ENCODE assay signal across 12 cellular contexts in the genomic region with DNA sequence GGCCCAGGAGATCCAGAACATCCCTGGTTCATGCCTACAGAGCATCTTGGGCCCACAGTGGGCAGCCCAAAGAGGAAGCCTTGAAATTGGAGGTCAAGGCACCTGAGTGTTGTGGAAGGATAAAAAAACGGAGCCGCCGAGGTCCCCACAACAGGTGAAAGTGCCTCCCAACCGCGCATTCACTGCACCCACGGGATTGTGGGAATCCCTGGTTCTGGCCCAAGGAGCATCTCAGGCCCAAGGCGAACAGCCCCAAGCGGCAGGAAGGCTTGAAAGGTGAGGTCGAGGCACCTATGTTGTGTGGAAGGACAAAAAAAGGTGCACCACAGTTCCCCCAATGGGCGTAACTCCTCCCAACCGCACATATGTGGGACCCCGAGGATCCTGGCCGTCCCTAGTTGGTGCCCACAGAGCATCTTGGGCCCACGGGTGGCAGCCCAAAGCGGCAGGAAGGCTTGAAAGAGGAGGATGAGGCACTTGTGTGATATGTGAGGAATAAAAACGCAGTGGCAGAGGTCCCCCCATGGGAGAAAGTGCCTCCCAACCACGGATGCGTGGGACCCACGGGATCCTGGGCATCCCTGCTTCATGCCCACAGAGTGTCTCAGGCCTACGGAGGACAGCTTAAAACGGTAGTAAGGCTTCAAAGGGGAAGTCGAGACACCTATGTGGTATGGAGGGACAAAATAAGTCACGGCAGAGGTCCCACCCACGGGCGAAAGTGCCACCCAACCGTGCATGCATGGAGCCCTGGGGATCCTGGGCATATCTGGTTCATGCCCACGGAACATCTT.
"Had no signal": no experiment of that assay in that cellular context is flagged by ENCODE, and none has a peak within 500 bp of the region (broad histone marks: within the 10 kb centered on the region; RNA-seq: fewer than 3 reads in every experiment).

No MANE protein-coding gene starts in this region.

- H3K4me1 ChIP-seq: body of pancreas, thyroid gland, vagina had no signal

- H3K4me3 ChIP-seq: body of pancreas, thyroid gland, vagina had no signal

- DNase-seq: activated CD4-positive, alpha-beta memory T cell treated with anti-CD3 and anti-CD28 coated beads, Interleukin-2, amount 10 ng/mL, durations not matched to agents 7 days and 5 days; activated CD4-positive, alpha-beta T cell treated with anti-CD3 and anti-CD28 coated beads for 36 hours; body of pancreas; hippocampal formation; T-helper 1 cell; thyroid gland had no signal

- H3K36me3 ChIP-seq: thyroid gland, vagina had no signal

- H3K27ac Mint-ChIP-seq: activated CD4-positive, alpha-beta memory T cell treated with anti-CD3 and anti-CD28 coated beads, Interleukin-2, amount 10 ng/mL, durations not matched to agents 7 days and 5 days; activated CD4-positive, alpha-beta T cell treated with anti-CD3 and anti-CD28 coated beads for 36 hours; activated naive CD4-positive, alpha-beta T cell treated with anti-CD3 and anti-CD28 coated beads, Interleukin-2, amount 50 U/mL, for 24 hours; dendritic cell treated with granulocyte-macrophage colony-stimulating factor and Interleukin-4, amounts not matched to agents 40 ng/mL and 50 ng/mL, for 4 days; naive thymus-derived CD8-positive, alpha-beta T cell had no signal

- H3K4me3 Mint-ChIP-seq: activated CD4-positive, alpha-beta memory T cell treated with anti-CD3 and anti-CD28 coated beads, Interleukin-2, amount 10 ng/mL, durations not matched to agents 7 days and 5 days; activated CD4-positive, alpha-beta T cell treated with anti-CD3 and anti-CD28 coated beads for 36 hours; activated naive CD4-positive, alpha-beta T cell treated with anti-CD3 and anti-CD28 coated beads, Interleukin-2, amount 50 U/mL, for 24 hours; central memory CD8-positive, alpha-beta T cell; dendritic cell treated with granulocyte-macrophage colony-stimulating factor and Interleukin-4, amounts not matched to agents 40 ng/mL and 50 ng/mL, for 4 days; naive thymus-derived CD8-positive, alpha-beta T cell had no signal

- H3K4me1 Mint-ChIP-seq: activated CD4-positive, alpha-beta memory T cell treated with anti-CD3 and anti-CD28 coated beads, Interleukin-2, amount 10 ng/mL, durations not matched to agents 7 days and 5 days; activated CD4-positive, alpha-beta T cell treated with anti-CD3 and anti-CD28 coated beads for 36 hours; activated naive CD4-positive, alpha-beta T cell treated with anti-CD3 and anti-CD28 coated beads, Interleukin-2, amount 50 U/mL, for 24 hours; central memory CD8-positive, alpha-beta T cell; naive thymus-derived CD8-positive, alpha-beta T cell had no signal

- H3K9me3 ChIP-seq: thyroid gland had no signal

- H3K27ac ChIP-seq: body of pancreas, thyroid gland, vagina, VCaP had no signal

- ATAC-seq: activated CD4-positive, alpha-beta T cell treated with anti-CD3 and anti-CD28 coated beads for 36 hours; body of pancreas; naive thymus-derived CD8-positive, alpha-beta T cell had no signal

- H3K27me3 Mint-ChIP-seq: activated CD4-positive, alpha-beta memory T cell treated with anti-CD3 and anti-CD28 coated beads, Interleukin-2, amount 10 ng/mL, durations not matched to agents 7 days and 5 days; activated CD4-positive, alpha-beta T cell treated with anti-CD3 and anti-CD28 coated beads for 36 hours; activated naive CD4-positive, alpha-beta T cell treated with anti-CD3 and anti-CD28 coated beads, Interleukin-2, amount 50 U/mL, for 24 hours; central memory CD8-positive, alpha-beta T cell; dendritic cell treated with granulocyte-macrophage colony-stimulating factor and Interleukin-4, amounts not matched to agents 40 ng/mL and 50 ng/mL, for 4 days; naive thymus-derived CD8-positive, alpha-beta T cell had no signal

- H3K36me3 Mint-ChIP-seq: activated naive CD4-positive, alpha-beta T cell treated with anti-CD3 and anti-CD28 coated beads, Interleukin-2, amount 50 U/mL, for 24 hours had no signal

- H3K27me3 ChIP-seq: body of pancreas, thyroid gland, vagina had no signal
